ENCODE assay signal across 10 cellular contexts in the genomic region with DNA sequence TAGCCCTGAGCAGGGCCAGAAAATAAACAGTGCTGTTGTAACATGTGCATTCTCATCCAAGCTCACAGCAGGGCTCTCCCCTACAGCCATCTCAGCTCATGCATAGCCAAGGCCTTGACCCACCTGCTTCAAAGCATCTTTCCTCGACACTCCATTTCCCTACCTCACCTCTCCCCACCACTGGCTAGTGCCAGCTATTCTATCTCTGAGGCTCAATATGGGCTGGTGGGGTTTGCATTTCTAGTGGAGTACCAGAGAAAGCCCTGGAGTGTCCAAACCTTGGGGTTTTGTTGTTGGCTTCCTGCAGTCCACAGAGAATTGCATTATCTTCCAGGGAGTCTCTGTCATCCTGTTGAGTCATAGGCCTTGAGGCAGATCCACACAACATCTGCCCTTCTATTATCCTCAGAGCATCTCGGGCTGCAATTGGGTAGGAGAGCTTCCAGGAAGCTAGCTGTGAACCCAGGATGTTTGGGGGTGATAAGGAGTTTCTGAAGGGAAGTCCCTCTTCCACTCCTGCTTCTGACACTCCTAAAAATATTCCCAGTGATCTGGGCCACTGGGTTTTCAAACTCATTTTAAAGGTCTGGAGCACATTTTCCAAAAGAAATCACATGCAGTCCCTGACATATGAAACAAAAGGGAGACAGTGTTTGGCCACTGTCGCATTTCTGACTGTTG. TPM values are rescaled to one million over a fixed set of nuclear protein-coding genes. Genes with fewer than 3 reads are reported as not detected.
DNase-seq lines count a peak whose midpoint lies in the region; ATAC-seq, FAIRE-seq and TF ChIP-seq lines count a peak whose summit lies in the region.
"Had no signal": no experiment of that assay in that cellular context is flagged by ENCODE, and none has a peak within 500 bp of the region (broad histone marks: within the 10 kb centered on the region; RNA-seq: fewer than 3 reads in every experiment).

No MANE protein-coding gene starts in this region.

- 51 to 66% methylated on average over 3 of the region's 3 CpGs for WGBS in thyroid gland, 2 donors
- WGBS in small intestine, 3 donors = 72 to 74% (median 72%) methylated on average over 3 of the region's 3 CpGs

- no peak overlapping the region for H3K4me3 ChIP-seq in left ventricle myocardium inferior
- no peak overlapping the region for H3K4me3 ChIP-seq in thyroid gland (replicated peaks in 1 of 3)
- no peak overlapping the region for H3K4me3 ChIP-seq in small intestine (ENCODE audit: low read depth in 1 of 2, low read length in 2 of 2)

- ATAC-seq in HG03159 (IDR thresholded peaks at IDR 0.05; ENCODE audit: unreplicated experiment) (no peak), HG02571 (IDR thresholded peaks at IDR 0.05; ENCODE audit: unreplicated experiment) (no peak)

- H3K27ac ChIP-seq in VCaP (peak overlapping the region; percentile 66), left ventricle myocardium inferior (replicated peaks) (peak overlapping the region; percentile 88), thyroid gland (peak overlapping the region; percentile 13 to 50 (median 34)), small intestine (ENCODE audit: low read depth in 1 of 2, low read length in 1 of 2) (peak overlapping the region in 1 of 2 donors; percentile 57)
- H3K27ac ChIP-seq: 22Rv1 had no signal

- FAIRE-seq in small intestine (lab: Jason Lieb, UNC) = no peak

- intact Hi-C loops in left ventricle myocardium inferior (cut with micrococcal nuclease) = no loop called here
- intact Hi-C loops in thyroid gland (cut with DNase I) = no loop called here

- H3K27me3 ChIP-seq in left ventricle myocardium inferior (ENCODE audit: low read depth) = no peaks in the 10 kb centered on the region
- H3K27me3 ChIP-seq in thyroid gland = no peaks in the 10 kb centered on the region
- no peaks in the 10 kb centered on the region for H3K27me3 ChIP-seq in small intestine (ENCODE audit: control insufficient read depth in 2 of 2, insufficient read depth in 2 of 2, low read length in 2 of 2)

- DNase-seq in DMS 273 (lab: John Stamatoyannopoulos, UW; ENCODE audit: unreplicated experiment) (peak; percentile 12), DMS 273 treated with DMSO at 0.1 percent for 48 hours (lab: John Stamatoyannopoulos, UW) (no peak), left ventricle myocardium inferior (no peak), thyroid gland (no peak), small intestine (no peak)
- DNase-seq: immature natural killer cell had no signal

- no peak for TF ChIP-seq CTCF in VCaP (conservative IDR thresholded peaks at IDR 0.05)
- no peak for TF ChIP-seq CTCF in left ventricle myocardium inferior (IDR thresholded peaks at IDR 0.05; ENCODE audit: borderline replicate concordance)
- TF ChIP-seq CTCF in thyroid gland (IDR thresholded peaks at IDR 0.05) = no peak

- no peak for TF ChIP-seq POLR2A in thyroid gland (IDR thresholded peaks at IDR 0.05)

- H3K4me1 ChIP-seq in left ventricle myocardium inferior (peaks cover 50% of the 10 kb centered on the region), thyroid gland (peaks cover 0 to 8% of the 10 kb centered on the region in 2 donors), small intestine (ENCODE audit: control insufficient read depth in 2 of 2, insufficient read depth in 1 of 2, low read depth in 1 of 2, low read length in 1 of 2) (no peaks in the 10 kb centered on the region)

- H3K36me3 ChIP-seq in left ventricle myocardium inferior (no peaks in the 10 kb centered on the region), thyroid gland (no peaks in the 10 kb centered on the region), small intestine (ENCODE audit: control insufficient read depth in 2 of 2, insufficient read depth in 2 of 2, low read length in 2 of 2) (no peaks in the 10 kb centered on the region)

- H3K9me3 ChIP-seq in left ventricle myocardium inferior (replicated peaks) (no peaks in the 10 kb centered on the region), thyroid gland (no peaks in the 10 kb centered on the region), small intestine (ENCODE audit: control insufficient read depth, low read depth) (no peaks in the 10 kb centered on the region)

RNA-seq across cellular contexts. Expression of a gene that starts 36.1 kb away (rescaled TPM):
- 61.1 TPM for total RNA-seq in left ventricle myocardium inferior
- total RNA-seq in thyroid gland = 10 to 100 TPM; 34.1 to 51.2 (median 41.0) TPM
- 1 to 10 TPM in 1 of 3 donors, under 1 TPM in 2; 0.81 to 6.6 (median 0.89) TPM for polyA plus RNA-seq in small intestine
